ENCODE assay signal across 15 cellular contexts in the genomic region with DNA sequence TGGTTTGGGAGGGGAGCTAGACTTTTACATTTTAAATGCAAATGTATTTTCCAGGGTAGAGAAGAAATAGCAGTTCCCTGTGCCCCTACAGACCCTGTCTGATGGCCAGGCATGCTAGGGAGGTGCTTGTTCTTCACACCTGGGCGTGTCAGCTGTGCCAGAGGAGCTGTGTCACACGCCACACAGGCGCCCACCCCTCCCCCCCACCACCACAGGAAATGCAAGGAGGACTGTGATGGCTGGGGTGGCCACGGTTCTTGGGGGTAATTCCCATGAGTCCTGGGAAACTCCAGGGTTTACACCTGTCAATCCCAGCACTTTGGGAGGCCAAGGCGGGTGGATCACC.
DNase-seq lines count a peak whose midpoint lies in the region; ATAC-seq lines count a peak whose summit lies in the region.
"Had no signal": no experiment of that assay in that cellular context is flagged by ENCODE, and none has a peak within 500 bp of the region (broad histone marks: within the 10 kb centered on the region; RNA-seq: fewer than 3 reads in every experiment).

No MANE protein-coding gene starts in this region.

- peaks cover 62% of the 10 kb centered on the region for H3K4me1 ChIP-seq in CD4-positive, alpha-beta memory T cell (ENCODE audit: insufficient read depth, low read length)

- CTCF ChIA-PET in CD4-positive, alpha-beta memory T cell (lab: Charles Lee; ENCODE audit: partially characterized antibody) = interaction anchor here (0.6 to 6.2 kb wide), 41 partner anchors 9 to 617 kb away, joined by 3 to 43 read pairs (median 4); a partner anchor contains a TSS

- H3K9me3 ChIP-seq in CD4-positive, alpha-beta memory T cell (ENCODE audit: control insufficient read depth in 1 of 2, low read length in 2 of 2) = no peaks in the 10 kb centered on the region
- H3K9me3 ChIP-seq: BE2C, esophagus muscularis mucosa, MG63 had no signal

- H3K4me3 Mint-ChIP-seq in CD4-positive, alpha-beta memory T cell = peak overlapping the region in 4 of 8 donors; percentile 43 to 63 (median 46)
- peak overlapping the region in 5 of 10 donors; percentile 7 to 60 (median 22) for H3K4me3 Mint-ChIP-seq in naive thymus-derived CD8-positive, alpha-beta T cell
- H3K4me3 Mint-ChIP-seq: HFFc6, WTC11 had no signal

- POLR2A ChIA-PET in CD4-positive, alpha-beta memory T cell (lab: Charles Lee; ENCODE audit: partially characterized antibody) = interaction anchor here (0.5 to 2.1 kb wide), 12 partner anchors 8 to 474 kb away, joined by 3 to 11 read pairs (median 4); a partner anchor contains a TSS
- POLR2A ChIA-PET in naive thymus-derived CD8-positive, alpha-beta T cell (lab: Charles Lee) = interaction anchor here (0.6 to 1.4 kb wide), 5 partner anchors 12 to 618 kb away, joined by 3 read pairs; no protein-coding TSS in a partner anchor

- H3K36me3 Mint-ChIP-seq in CD4-positive, alpha-beta memory T cell = peaks cover 80 to 91% of the 10 kb centered on the region in 2 donors
- peaks cover 8 to 95% (median 20%) of the 10 kb centered on the region in 3 donors for H3K36me3 Mint-ChIP-seq in naive thymus-derived CD8-positive, alpha-beta T cell
- H3K36me3 Mint-ChIP-seq: brain, WTC11 had no signal

- peak overlapping the region; percentile 62 to 92 (median 88) for H3K27ac Mint-ChIP-seq in CD4-positive, alpha-beta memory T cell
- H3K27ac Mint-ChIP-seq in naive thymus-derived CD8-positive, alpha-beta T cell = peak overlapping the region; percentile 11 to 85 (median 50)
- H3K27ac Mint-ChIP-seq: WTC11 had no signal

- H3K36me3 ChIP-seq in CD4-positive, alpha-beta memory T cell (ENCODE audit: insufficient read depth, low read length) = peaks cover 70% of the 10 kb centered on the region
- H3K36me3 ChIP-seq: BE2C, MG63 had no signal

- no peaks in the 10 kb centered on the region for H3K27me3 Mint-ChIP-seq in CD4-positive, alpha-beta memory T cell
- no peaks in the 10 kb centered on the region for H3K27me3 Mint-ChIP-seq in naive thymus-derived CD8-positive, alpha-beta T cell

- no peaks in the 10 kb centered on the region for H3K27me3 ChIP-seq in CD4-positive, alpha-beta memory T cell (ENCODE audit: insufficient read depth, low read length)
- H3K27me3 ChIP-seq: BE2C, MG63 had no signal

- H3K9me3 Mint-ChIP-seq in CD4-positive, alpha-beta memory T cell = peaks cover 0 to 2% (median 0%) of the 10 kb centered on the region in 8 donors
- H3K9me3 Mint-ChIP-seq in naive thymus-derived CD8-positive, alpha-beta T cell = no peaks in the 10 kb centered on the region
- H3K9me3 Mint-ChIP-seq: HFFc6, WTC11 had no signal

- H3K4me3 ChIP-seq in CD4-positive, alpha-beta memory T cell (ENCODE audit: low read length in 2 of 2) = no peak overlapping the region
- H3K4me3 ChIP-seq: esophagus muscularis mucosa, MG63 had no signal

- ATAC-seq in naive thymus-derived CD8-positive, alpha-beta T cell = peak; percentile 53 to 69
- ATAC-seq in sciatic nerve (no peak), GM19455 (IDR thresholded peaks at IDR 0.05; ENCODE audit: unreplicated experiment) (no peak), left colon (no peak)

- peaks cover 56 to 93% (median 70%) of the 10 kb centered on the region in 4 donors for H3K4me1 Mint-ChIP-seq in CD4-positive, alpha-beta memory T cell
- peaks cover 46 to 79% (median 67%) of the 10 kb centered on the region in 4 donors for H3K4me1 Mint-ChIP-seq in naive thymus-derived CD8-positive, alpha-beta T cell

- H3K27ac ChIP-seq in CD4-positive, alpha-beta memory T cell (ENCODE audit: low read depth, low read length) = no peak overlapping the region
- H3K27ac ChIP-seq: esophagus muscularis mucosa had no signal

- intact Hi-C loops in CD4-positive, alpha-beta memory T cell (cut with micrococcal nuclease) = loop anchor here (1.0 to 5.0 kb wide), 5 partner anchors 55 to 744 kb away; no protein-coding TSS in a partner anchor
- intact Hi-C loops in sciatic nerve (cut with DNase I) (no loop called here), left colon (cut with DNase I, micrococcal nuclease) (no loop called here)

- DNase-seq in CD4-positive, alpha-beta memory T cell = peak; percentile 22 to 65 (median 40)
- peak; percentile 15 for DNase-seq in T follicular helper cell (ENCODE audit: low read depth)
- peak; percentile 41 for DNase-seq in activated gamma-delta T cell treated with Interleukin-2 at 50 U/mL for 16 hours
- DNase-seq in naive thymus-derived CD8-positive, alpha-beta T cell = peak in 5 of 10 donors; percentile 16 to 42 (median 20)
- no peak for DNase-seq in HPDE6-E6E7 (ENCODE audit: extremely low spot score)
- DNase-seq in sciatic nerve (ENCODE audit: low spot score) = no peak
- no peak for DNase-seq in left colon
- DNase-seq: BE2C, HFFc6, MG63, NCI-H446 had no signal

Comparison
In these comparisons a context has a peak if more than half of its experiments do, and no peak if none do; other contexts are left out.
1. DNase-seq: peak in CD4-positive, alpha-beta memory T cell (5 of 5), T follicular helper cell (single experiment) and activated gamma-delta T cell treated with Interleukin-2 at 50 U/mL for 16 hours (single experiment); none in HPDE6-E6E7 (single experiment), sciatic nerve (single experiment) and left colon (0 of 2).
2. ATAC-seq: peak in naive thymus-derived CD8-positive, alpha-beta T cell (2 of 2); none in sciatic nerve (single experiment), GM19455 (single experiment) and left colon (single experiment).